ENCODE assay signal across 13 cellular contexts in the genomic region with DNA sequence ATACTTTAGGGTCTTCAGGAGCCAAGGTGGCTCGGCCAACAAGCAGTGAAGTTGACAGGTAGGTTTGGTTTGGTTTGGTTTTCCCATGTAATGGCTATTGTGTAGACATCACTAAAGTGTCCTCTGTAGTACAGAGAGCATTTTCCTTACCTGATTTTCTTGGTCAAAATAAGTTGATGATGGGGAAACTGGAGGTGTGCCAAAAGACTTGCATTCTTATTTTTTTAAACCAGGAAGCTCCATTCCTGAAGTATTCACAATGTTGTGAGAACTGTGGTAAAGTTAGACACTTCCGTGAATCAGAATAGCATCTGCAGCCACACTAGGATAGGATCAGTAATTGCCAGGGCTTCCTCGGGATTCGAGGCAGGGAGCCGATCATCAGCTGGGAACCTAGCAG. TPM values are rescaled to one million over a fixed set of nuclear protein-coding genes. Genes with fewer than 3 reads are reported as not detected.
DNase-seq lines count a peak whose midpoint lies in the region; ATAC-seq, FAIRE-seq and TF ChIP-seq lines count a peak whose summit lies in the region.
"Had no signal": no experiment of that assay in that cellular context is flagged by ENCODE, and none has a peak within 500 bp of the region (broad histone marks: within the 10 kb centered on the region; RNA-seq: fewer than 3 reads in every experiment).

No MANE protein-coding gene starts in this region.

- H3K27ac ChIP-seq in HepG2 (ENCODE audit: extremely low read length, insufficient read depth, low read length): no peak overlapping the region
- H3K27ac ChIP-seq: KMS-11 had no signal

- no peak overlapping the region for H3K4me2 ChIP-seq in HepG2 (ENCODE audit: low read depth, low read length)
- H3K4me2 ChIP-seq: KMS-11 had no signal

- no peaks in the 10 kb centered on the region for H3K9me3 ChIP-seq in HepG2 (ENCODE audit: low read length)
- H3K9me3 ChIP-seq: vagina had no signal

- H3K9me3 Mint-ChIP-seq in stimulated activated naive CD8-positive, alpha-beta T cell treated with anti-CD3 and anti-CD28 coated beads, Interleukin-15, Interleukin-2, amounts not matched to agents 100 ng/mL and 50 ng/mL, for 24 hours: no peaks in the 10 kb centered on the region
- no peaks in the 10 kb centered on the region for H3K9me3 Mint-ChIP-seq in central memory CD8-positive, alpha-beta T cell

- intact Hi-C loops in HepG2 (cut with micrococcal nuclease; ENCODE audit: unreplicated experiment): no loop called here

- H3K4me3 Mint-ChIP-seq in stimulated activated naive CD8-positive, alpha-beta T cell treated with anti-CD3 and anti-CD28 coated beads, Interleukin-15, Interleukin-2, amounts not matched to agents 100 ng/mL and 50 ng/mL, for 24 hours: peak overlapping the region; percentile 99
- peak overlapping the region; percentile 84 for H3K4me3 Mint-ChIP-seq in central memory CD8-positive, alpha-beta T cell

- H3K4me1 Mint-ChIP-seq in stimulated activated naive CD8-positive, alpha-beta T cell treated with anti-CD3 and anti-CD28 coated beads, Interleukin-15, Interleukin-2, amounts not matched to agents 100 ng/mL and 50 ng/mL, for 24 hours (ENCODE audit: low read depth): peaks cover 51% of the 10 kb centered on the region
- peaks cover 54% of the 10 kb centered on the region for H3K4me1 Mint-ChIP-seq in central memory CD8-positive, alpha-beta T cell

- H3K9ac ChIP-seq in HepG2 (ENCODE audit: insufficient read depth, low read depth, low read length): no peak overlapping the region
- H3K9ac ChIP-seq: KMS-11 had no signal

- H3K27me3 ChIP-seq in HepG2 (ENCODE audit: control insufficient read depth in 1 of 2, insufficient read depth in 2 of 2, low read length in 2 of 2): no peaks in the 10 kb centered on the region; a peak in 1 of 5 replicates
- H3K27me3 ChIP-seq: vagina had no signal

- POLR2A ChIA-PET in HepG2 (lab: Yijun Ruan, JAX): no interaction called here

- ATAC-seq in stimulated activated naive CD8-positive, alpha-beta T cell treated with anti-CD3 and anti-CD28 coated beads, Interleukin-15, Interleukin-2, amounts not matched to agents 100 U/mL and 50 U/mL, for 24 hours: no peak
- no peak for ATAC-seq in central memory CD8-positive, alpha-beta T cell (replicated peaks; ENCODE audit: extremely low read depth, poor library complexity, severe bottlenecking)
- no peak for ATAC-seq in HepG2
- ATAC-seq: left colon, SK-N-SH treated with all-trans-retinoic acid at 6 μM for 48 hours had no signal

- peak overlapping the region; percentile 65 for H3K27ac Mint-ChIP-seq in stimulated activated naive CD8-positive, alpha-beta T cell treated with anti-CD3 and anti-CD28 coated beads, Interleukin-15, Interleukin-2, amounts not matched to agents 100 ng/mL and 50 ng/mL, for 24 hours
- H3K27ac Mint-ChIP-seq in central memory CD8-positive, alpha-beta T cell (ENCODE audit: low read depth): peak overlapping the region; percentile 94

- TF ChIP-seq EP300 in HepG2 (IDR thresholded peaks at IDR 0.05; ENCODE audit: low read depth in 2 of 2, low read length in 2 of 2) (no peak), HepG2 (CRISPR knock-in tag; IDR thresholded peaks at IDR 0.05; ENCODE audit: borderline replicate concordance) (no peak)

- TF ChIP-seq CTCF in HepG2 (CRISPR knock-in tag; IDR thresholded peaks at IDR 0.05): no peak

- in situ Hi-C loops in HepG2 (cut with HindIII; ENCODE audit: extremely low pct_ligation_motif_present, low pct_unique_long_range_greater_than_20kb): no loop called here

- peaks cover 52% of the 10 kb centered on the region for H3K36me3 Mint-ChIP-seq in stimulated activated naive CD8-positive, alpha-beta T cell treated with anti-CD3 and anti-CD28 coated beads, Interleukin-15, Interleukin-2, amounts not matched to agents 100 ng/mL and 50 ng/mL, for 24 hours (ENCODE audit: low read depth)
- H3K36me3 Mint-ChIP-seq in central memory CD8-positive, alpha-beta T cell (ENCODE audit: insufficient read depth): peaks cover 43% of the 10 kb centered on the region

- H3K79me2 ChIP-seq in HepG2 (ENCODE audit: insufficient read depth, low read length): peaks cover 20% of the 10 kb centered on the region

- no peak for TF ChIP-seq RAD21 in HepG2 (CRISPR knock-in tag; IDR thresholded peaks at IDR 0.05)

- no peak for TF ChIP-seq POLR2A in HepG2 (IDR thresholded peaks at IDR 0.05; ENCODE audit: insufficient read depth in 1 of 2, low read depth in 2 of 2, low read length in 2 of 2)

- H3K4me1 ChIP-seq in HepG2 (ENCODE audit: insufficient read depth, low read length): peaks cover 26% of the 10 kb centered on the region

- H3K4me3 ChIP-seq in HepG2 (replicated peaks in 1 of 3; ENCODE audit: insufficient read depth in 1 of 3, low read depth in 2 of 3, low read length in 3 of 3): no peak overlapping the region
- H3K4me3 ChIP-seq: vagina had no signal

- H3K36me3 ChIP-seq in HepG2 (replicated peaks in 1 of 2; ENCODE audit: control insufficient read depth in 1 of 2, insufficient read depth in 2 of 2, low read length in 2 of 2): peaks cover 0 to 30% of the 10 kb centered on the region in 2 experiments; a peak in 4 of 5 replicates

- no peak overlapping the region for H2AFZ ChIP-seq in HepG2 (ENCODE audit: low read length)

- peaks cover 8% of the 10 kb centered on the region for H4K20me1 ChIP-seq in HepG2 (ENCODE audit: insufficient read depth, low read length)

- CTCF ChIA-PET in HepG2 (lab: Yijun Ruan, JAX; ENCODE audit: low intra/inter-chr PET ratio, low total read pairs): no interaction called here

- FAIRE-seq in HepG2 (lab: Jason Lieb, UNC): no peak

- DNase-seq in stimulated activated naive CD8-positive, alpha-beta T cell treated with anti-CD3 and anti-CD28 coated beads, Interleukin-15, Interleukin-2, amounts not matched to agents 100 U/mL and 50 U/mL, for 24 hours: no peak
- DNase-seq in central memory CD8-positive, alpha-beta T cell (ENCODE audit: low spot score in 2 of 2): no peak
- DNase-seq in retina: no peak
- no peak for DNase-seq in NCI-H2196 treated with DMSO at 0.1 percent for 48 hours (lab: John Stamatoyannopoulos, UW; ENCODE audit: unreplicated experiment)
- DNase-seq in HepG2 (ENCODE audit: low spot score): no peak
- DNase-seq: activated CD8-positive, alpha-beta memory T cell treated with anti-CD3 and anti-CD28 coated beads for 24 hours; AML-193; NCI-H2029 treated with DMSO at 0.1 percent for 48 hours had no signal

- BruUV-seq in HepG2 (replicated peaks; lab: Mats Ljungman, UMichigan): no TSS peak

- WGBS in HepG2 (ENCODE audit: low lambda C conversion rate): 99% methylated on average over 5 of the region's 5 CpGs

- peaks cover 5% of the 10 kb centered on the region for H3K27me3 Mint-ChIP-seq in stimulated activated naive CD8-positive, alpha-beta T cell treated with anti-CD3 and anti-CD28 coated beads, Interleukin-15, Interleukin-2, amounts not matched to agents 100 ng/mL and 50 ng/mL, for 24 hours
- H3K27me3 Mint-ChIP-seq in central memory CD8-positive, alpha-beta T cell: no peaks in the 10 kb centered on the region

RNA-seq across cellular contexts. Expression of a gene that starts 2.9 kb away (rescaled TPM):
- total RNA-seq in HepG2 (2016; rRNA removed; fragmentation: Illumina TruSeq; extraction: Trizol): 7.7 and 10.7 TPM in 2 replicates
- 0.61 and 0.97 TPM in 2 replicates for total RNA-seq in HepG2 (2016; cell fraction: cytosol; rRNA removed; fragmentation: Illumina TruSeq; extraction: Trizol; ENCODE audit: low read depth)
- 7.5 and 9.9 TPM in 2 replicates for total RNA-seq in HepG2 (2016; cell fraction: insoluble cytoplasmic fraction; rRNA removed; fragmentation: Illumina TruSeq; extraction: Trizol)
- total RNA-seq in HepG2 (2016; cell fraction: membrane; rRNA removed; fragmentation: Illumina TruSeq; extraction: Trizol): 3.4 and 3.6 TPM in 2 replicates
- 12.5 and 13.1 TPM in 2 replicates for total RNA-seq in HepG2 (2016; cell fraction: nucleus; rRNA removed; fragmentation: Illumina TruSeq; extraction: Trizol)
- 1.9 and 2.6 TPM in 2 replicates for polyA plus RNA-seq in HepG2 (2011; rRNA removed)
- polyA plus RNA-seq in HepG2 (2011; cell fraction: cytosol; rRNA removed): 0.75 and 0.81 TPM in 2 replicates
- polyA plus RNA-seq in HepG2 (2011; cell fraction: nucleus; rRNA removed): 3.3 and 4.0 TPM in 2 replicates
- 1.6 and 1.9 TPM in 2 replicates for polyA plus RNA-seq in HepG2 (2012)
- 0.12 and 0.14 TPM in 2 replicates for polyA plus RNA-seq in HepG2 (2016; cell fraction: cytosol; fragmentation: Illumina TruSeq; extraction: Trizol; ENCODE audit: low read depth)
- 1.4 and 1.9 TPM in 2 replicates for polyA plus RNA-seq in HepG2 (2016; cell fraction: insoluble cytoplasmic fraction; fragmentation: Illumina TruSeq; extraction: Trizol; ENCODE audit: low read depth)
- polyA plus RNA-seq in HepG2 (2016; cell fraction: membrane; fragmentation: Illumina TruSeq; extraction: Trizol; ENCODE audit: low read depth): 0.26 and 0.34 TPM in 2 replicates
- polyA plus RNA-seq in HepG2 (2016; cell fraction: nucleus; fragmentation: Illumina TruSeq; extraction: Trizol; ENCODE audit: insufficient read depth, low read depth): 5.4 and 5.5 TPM in 2 replicates
- 11.7 and 14.4 TPM in 2 replicates for polyA minus RNA-seq in HepG2 (2011; rRNA and poly(A)+ RNA removed; ENCODE audit: low replicate concordance)
- 4.0 and 4.2 TPM in 2 replicates for polyA minus RNA-seq in HepG2 (2011; cell fraction: cytosol; rRNA and poly(A)+ RNA removed)
- polyA minus RNA-seq in HepG2 (2011; cell fraction: nucleus; rRNA and poly(A)+ RNA removed): 20.0 and 21.6 TPM in 2 replicates

RNA-seq across cellular contexts. Expression of a gene that starts 3.3 kb away (rescaled TPM):
- total RNA-seq in HepG2 (2016; rRNA removed; fragmentation: Illumina TruSeq; extraction: Trizol): 184 and 352 TPM in 2 replicates
- total RNA-seq in HepG2 (2016; cell fraction: cytosol; rRNA removed; fragmentation: Illumina TruSeq; extraction: Trizol; ENCODE audit: low read depth): 468 and 530 TPM in 2 replicates
- total RNA-seq in HepG2 (2016; cell fraction: insoluble cytoplasmic fraction; rRNA removed; fragmentation: Illumina TruSeq; extraction: Trizol): 176 and 342 TPM in 2 replicates
- total RNA-seq in HepG2 (2016; cell fraction: membrane; rRNA removed; fragmentation: Illumina TruSeq; extraction: Trizol): 493 and 530 TPM in 2 replicates
- total RNA-seq in HepG2 (2016; cell fraction: nucleus; rRNA removed; fragmentation: Illumina TruSeq; extraction: Trizol): 518 and 556 TPM in 2 replicates
- polyA plus RNA-seq in HepG2 (2011; rRNA removed): 687 and 738 TPM in 2 replicates
- polyA plus RNA-seq in HepG2 (2011; cell fraction: cytosol; rRNA removed): 564 and 847 TPM in 2 replicates
- 400 and 532 TPM in 2 replicates for polyA plus RNA-seq in HepG2 (2011; cell fraction: nucleus; rRNA removed)
- 512 and 724 TPM in 2 replicates for polyA plus RNA-seq in HepG2 (2012)
- 421 and 462 TPM in 2 replicates for polyA plus RNA-seq in HepG2 (2016; cell fraction: cytosol; fragmentation: Illumina TruSeq; extraction: Trizol; ENCODE audit: low read depth)
- 132 and 134 TPM in 2 replicates for polyA plus RNA-seq in HepG2 (2016; cell fraction: insoluble cytoplasmic fraction; fragmentation: Illumina TruSeq; extraction: Trizol; ENCODE audit: low read depth)
- polyA plus RNA-seq in HepG2 (2016; cell fraction: membrane; fragmentation: Illumina TruSeq; extraction: Trizol; ENCODE audit: low read depth): 376 and 391 TPM in 2 replicates
- polyA plus RNA-seq in HepG2 (2016; cell fraction: nucleus; fragmentation: Illumina TruSeq; extraction: Trizol; ENCODE audit: insufficient read depth, low read depth): 612 and 634 TPM in 2 replicates
- 146 and 679 TPM in 2 replicates for polyA minus RNA-seq in HepG2 (2011; rRNA and poly(A)+ RNA removed; ENCODE audit: low replicate concordance)
- polyA minus RNA-seq in HepG2 (2011; cell fraction: cytosol; rRNA and poly(A)+ RNA removed): 112 and 117 TPM in 2 replicates
- polyA minus RNA-seq in HepG2 (2011; cell fraction: nucleus; rRNA and poly(A)+ RNA removed): 1,094 and 1,103 TPM in 2 replicates

RNA-seq across cellular contexts. Expression of a gene that starts 46.0 kb away (rescaled TPM):
- 107 and 205 TPM in 2 replicates for total RNA-seq in HepG2 (2016; rRNA removed; fragmentation: Illumina TruSeq; extraction: Trizol)
- total RNA-seq in HepG2 (2016; cell fraction: cytosol; rRNA removed; fragmentation: Illumina TruSeq; extraction: Trizol; ENCODE audit: low read depth): 28.3 and 30.3 TPM in 2 replicates
- total RNA-seq in HepG2 (2016; cell fraction: insoluble cytoplasmic fraction; rRNA removed; fragmentation: Illumina TruSeq; extraction: Trizol): 108 and 201 TPM in 2 replicates
- 48.9 and 54.3 TPM in 2 replicates for total RNA-seq in HepG2 (2016; cell fraction: membrane; rRNA removed; fragmentation: Illumina TruSeq; extraction: Trizol)
- 132 and 161 TPM in 2 replicates for total RNA-seq in HepG2 (2016; cell fraction: nucleus; rRNA removed; fragmentation: Illumina TruSeq; extraction: Trizol)
- 142 and 156 TPM in 2 replicates for polyA plus RNA-seq in HepG2 (2011; rRNA removed)
- polyA plus RNA-seq in HepG2 (2011; cell fraction: cytosol; rRNA removed): 97.8 and 129 TPM in 2 replicates
- polyA plus RNA-seq in HepG2 (2011; cell fraction: nucleus; rRNA removed): 61.6 and 79.0 TPM in 2 replicates
- polyA plus RNA-seq in HepG2 (2012): 101 and 161 TPM in 2 replicates
- polyA plus RNA-seq in HepG2 (2016; cell fraction: cytosol; fragmentation: Illumina TruSeq; extraction: Trizol; ENCODE audit: low read depth): 35.4 and 37.9 TPM in 2 replicates
- 101 and 108 TPM in 2 replicates for polyA plus RNA-seq in HepG2 (2016; cell fraction: insoluble cytoplasmic fraction; fragmentation: Illumina TruSeq; extraction: Trizol; ENCODE audit: low read depth)
- polyA plus RNA-seq in HepG2 (2016; cell fraction: membrane; fragmentation: Illumina TruSeq; extraction: Trizol; ENCODE audit: low read depth): 43.2 and 51.7 TPM in 2 replicates
- 186 and 191 TPM in 2 replicates for polyA plus RNA-seq in HepG2 (2016; cell fraction: nucleus; fragmentation: Illumina TruSeq; extraction: Trizol; ENCODE audit: insufficient read depth, low read depth)
- 66.3 TPM in 1 of 2 replicates, not detected in the other for polyA minus RNA-seq in HepG2 (2011; rRNA and poly(A)+ RNA removed; ENCODE audit: low replicate concordance)
- polyA minus RNA-seq in HepG2 (2011; cell fraction: cytosol; rRNA and poly(A)+ RNA removed): 34.2 and 44.7 TPM in 2 replicates
- 32.8 and 42.0 TPM in 2 replicates for polyA minus RNA-seq in HepG2 (2011; cell fraction: nucleus; rRNA and poly(A)+ RNA removed)
- total RNA-seq: vagina had no signal

RNA-seq across cellular contexts. Expression of a gene that starts 46.4 kb away (rescaled TPM):
- 14.2 and 17.9 TPM in 2 replicates for total RNA-seq in HepG2 (2016; rRNA removed; fragmentation: Illumina TruSeq; extraction: Trizol)
- total RNA-seq in HepG2 (2016; cell fraction: cytosol; rRNA removed; fragmentation: Illumina TruSeq; extraction: Trizol; ENCODE audit: low read depth): 3.6 and 3.8 TPM in 2 replicates
- 16.3 and 18.9 TPM in 2 replicates for total RNA-seq in HepG2 (2016; cell fraction: insoluble cytoplasmic fraction; rRNA removed; fragmentation: Illumina TruSeq; extraction: Trizol)
- 10.5 and 11.6 TPM in 2 replicates for total RNA-seq in HepG2 (2016; cell fraction: membrane; rRNA removed; fragmentation: Illumina TruSeq; extraction: Trizol)
- 10.3 and 16.2 TPM in 2 replicates for total RNA-seq in HepG2 (2016; cell fraction: nucleus; rRNA removed; fragmentation: Illumina TruSeq; extraction: Trizol)
- 2.4 and 4.4 TPM in 2 replicates for polyA plus RNA-seq in HepG2 (2011; rRNA removed)
- polyA plus RNA-seq in HepG2 (2011; cell fraction: cytosol; rRNA removed): 1.9 and 2.1 TPM in 2 replicates
- polyA plus RNA-seq in HepG2 (2011; cell fraction: nucleus; rRNA removed): 1.3 and 1.7 TPM in 2 replicates
- polyA plus RNA-seq in HepG2 (2012): 2.7 and 3.3 TPM in 2 replicates
- 1.3 and 1.6 TPM in 2 replicates for polyA plus RNA-seq in HepG2 (2016; cell fraction: cytosol; fragmentation: Illumina TruSeq; extraction: Trizol; ENCODE audit: low read depth)
- 10.4 and 11.4 TPM in 2 replicates for polyA plus RNA-seq in HepG2 (2016; cell fraction: insoluble cytoplasmic fraction; fragmentation: Illumina TruSeq; extraction: Trizol; ENCODE audit: low read depth)
- 4.1 and 4.4 TPM in 2 replicates for polyA plus RNA-seq in HepG2 (2016; cell fraction: membrane; fragmentation: Illumina TruSeq; extraction: Trizol; ENCODE audit: low read depth)
- 9.8 and 11.4 TPM in 2 replicates for polyA plus RNA-seq in HepG2 (2016; cell fraction: nucleus; fragmentation: Illumina TruSeq; extraction: Trizol; ENCODE audit: insufficient read depth, low read depth)
- polyA minus RNA-seq in HepG2 (2011; rRNA and poly(A)+ RNA removed; ENCODE audit: low replicate concordance): 8.2 and 23.6 TPM in 2 replicates
- 6.1 and 6.2 TPM in 2 replicates for polyA minus RNA-seq in HepG2 (2011; cell fraction: cytosol; rRNA and poly(A)+ RNA removed)
- polyA minus RNA-seq in HepG2 (2011; cell fraction: nucleus; rRNA and poly(A)+ RNA removed): 10.8 and 17.0 TPM in 2 replicates

RNA-seq across cellular contexts. Expression of a gene that starts 46.6 kb away (rescaled TPM):
- total RNA-seq in HepG2 (2016; rRNA removed; fragmentation: Illumina TruSeq; extraction: Trizol): 27.7 and 45.4 TPM in 2 replicates
- total RNA-seq in HepG2 (2016; cell fraction: cytosol; rRNA removed; fragmentation: Illumina TruSeq; extraction: Trizol; ENCODE audit: low read depth): 4.1 and 4.2 TPM in 2 replicates
- total RNA-seq in HepG2 (2016; cell fraction: insoluble cytoplasmic fraction; rRNA removed; fragmentation: Illumina TruSeq; extraction: Trizol): 28.4 and 45.5 TPM in 2 replicates
- 7.9 and 9.7 TPM in 2 replicates for total RNA-seq in HepG2 (2016; cell fraction: membrane; rRNA removed; fragmentation: Illumina TruSeq; extraction: Trizol)
- 21.0 and 21.8 TPM in 2 replicates for total RNA-seq in HepG2 (2016; cell fraction: nucleus; rRNA removed; fragmentation: Illumina TruSeq; extraction: Trizol)
- polyA plus RNA-seq in HepG2 (2011; rRNA removed): 14.3 and 17.6 TPM in 2 replicates
- 10.0 and 12.6 TPM in 2 replicates for polyA plus RNA-seq in HepG2 (2011; cell fraction: cytosol; rRNA removed)
- polyA plus RNA-seq in HepG2 (2011; cell fraction: nucleus; rRNA removed): 11.5 and 12.4 TPM in 2 replicates
- 8.7 and 15.5 TPM in 2 replicates for polyA plus RNA-seq in HepG2 (2012)
- polyA plus RNA-seq in HepG2 (2016; cell fraction: cytosol; fragmentation: Illumina TruSeq; extraction: Trizol; ENCODE audit: low read depth): 1.4 TPM in 2 replicates
- 43.8 and 44.7 TPM in 2 replicates for polyA plus RNA-seq in HepG2 (2016; cell fraction: insoluble cytoplasmic fraction; fragmentation: Illumina TruSeq; extraction: Trizol; ENCODE audit: low read depth)
- 3.6 and 4.6 TPM in 2 replicates for polyA plus RNA-seq in HepG2 (2016; cell fraction: membrane; fragmentation: Illumina TruSeq; extraction: Trizol; ENCODE audit: low read depth)
- polyA plus RNA-seq in HepG2 (2016; cell fraction: nucleus; fragmentation: Illumina TruSeq; extraction: Trizol; ENCODE audit: insufficient read depth, low read depth): 20.8 and 21.4 TPM in 2 replicates
- polyA minus RNA-seq in HepG2 (2011; rRNA and poly(A)+ RNA removed; ENCODE audit: low replicate concordance): 23.7 and 62.2 TPM in 2 replicates
- polyA minus RNA-seq in HepG2 (2011; cell fraction: cytosol; rRNA and poly(A)+ RNA removed): 16.4 and 18.7 TPM in 2 replicates
- polyA minus RNA-seq in HepG2 (2011; cell fraction: nucleus; rRNA and poly(A)+ RNA removed): 25.4 and 29.5 TPM in 2 replicates
